Comparison of ENCODE assay signal across 22 cellular contexts in the genomic region with DNA sequence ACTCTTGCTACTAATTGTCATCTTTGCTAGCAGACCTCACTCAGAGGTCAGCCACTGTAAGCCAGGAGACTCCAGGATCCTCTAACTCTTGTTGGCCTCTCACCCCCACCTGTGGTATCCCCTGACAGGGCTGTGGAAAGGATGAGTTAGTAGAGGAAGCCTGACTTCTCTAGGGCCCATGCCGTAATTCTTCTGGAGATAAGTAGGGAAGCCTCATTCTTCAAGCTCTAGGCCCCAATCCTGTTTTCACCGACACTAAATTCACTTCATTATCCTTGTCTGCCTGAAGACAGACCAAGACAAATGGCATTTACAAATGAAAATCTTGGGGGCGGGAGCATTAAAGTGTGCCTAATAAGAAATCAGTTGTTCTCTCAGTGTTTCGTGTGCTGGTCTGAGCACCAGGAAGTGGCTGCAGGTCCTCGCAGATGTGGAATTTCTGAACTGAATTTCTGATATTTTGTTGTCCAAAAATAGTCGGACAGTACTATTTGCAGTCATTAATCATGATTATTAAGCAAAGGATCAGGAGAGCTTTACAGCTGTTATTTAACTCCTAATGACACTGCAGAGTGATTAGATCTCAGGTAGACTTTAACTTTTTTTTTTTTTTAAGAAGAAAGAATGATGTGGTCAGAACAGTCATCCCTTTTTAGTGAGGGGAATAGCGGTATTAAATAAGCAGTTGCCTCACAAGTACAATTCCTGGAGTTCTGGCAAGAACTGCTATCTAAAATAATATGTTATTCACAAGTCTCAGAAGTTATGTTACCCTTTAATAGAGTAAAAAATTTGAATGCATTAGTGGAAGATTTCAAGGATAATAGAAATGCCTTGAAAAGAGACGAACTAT. TPM values are rescaled to one million over a fixed set of nuclear protein-coding genes. Genes with fewer than 3 reads are reported as not detected.
A peak's percentile ranks its signal among the peaks of the same experiment; 100 is the strongest.
DNase-seq lines count a peak whose midpoint lies in the region; ATAC-seq, FAIRE-seq and TF ChIP-seq lines count a peak whose summit lies in the region.
"Had no signal": no experiment of that assay in that cellular context is flagged by ENCODE, and none has a peak within 500 bp of the region (broad histone marks: within the 10 kb centered on the region; RNA-seq: fewer than 3 reads in every experiment).

No MANE protein-coding gene starts in this region.

- H3K4me1 ChIP-seq in gastroesophageal sphincter, result peaks cover 0 to 62% (median 19%) of the 10 kb centered on the region in 3 donors
- H3K4me1 ChIP-seq: Peyer's patch had no signal

- no peak overlapping the region for H3K4me3 ChIP-seq in gastroesophageal sphincter
- H3K4me3 ChIP-seq in skeletal muscle cell (ENCODE audit: low read depth, low read length), result no peak overlapping the region
- H3K4me3 ChIP-seq in lower leg skin (ENCODE audit: low read depth, poor library complexity, severe bottlenecking), result no peak overlapping the region
- H3K4me3 ChIP-seq: gastrocnemius medialis, Peyer's patch, tibial nerve had no signal

- peak; percentile 6 for FAIRE-seq in H54 (lab: Jason Lieb, UNC)
- FAIRE-seq: D721Med had no signal

- DNase-seq in H54 (ENCODE audit: insufficient read length, low spot score) (no peak), SK-N-DZ (ENCODE audit: low spot score) (peak; percentile 65), skeletal muscle cell (ENCODE audit: low read depth) (peak; percentile 18), RKO (ENCODE audit: low spot score) (no peak), EL (no peak), lower leg skin (ENCODE audit: low spot score in 2 of 2) (no peak), C1 segment of cervical spinal cord (lab: John Stamatoyannopoulos, UW) (no peak)
- DNase-seq: activated CD4-positive, alpha-beta T cell treated with anti-CD3 and anti-CD28 coated beads for 36 hours; activated naive CD8-positive, alpha-beta T cell treated with anti-CD3 and anti-CD28 coated beads for 36 hours; BE2C; dermis blood vessel endothelial cell; gastrocnemius medialis; NCI-H146; NCI-H2171; nucleus accumbens; Peyer's patch; stimulated activated naive CD4-positive, alpha-beta T cell had no signal

- intact Hi-C loops in lower leg skin (cut with DNase I; ENCODE audit: low total_unique reads), result no loop called here

- no peak for ATAC-seq in gastroesophageal sphincter
- ATAC-seq: activated CD4-positive, alpha-beta T cell treated with anti-CD3 and anti-CD28 coated beads for 36 hours; activated T-helper 17 cell treated with anti-CD3 and anti-CD28 coated beads, Interleukin-2, amount 50 U/mL, for 72 hours; gastrocnemius medialis; left lobe of liver had no signal

- no peaks in the 10 kb centered on the region for H3K36me3 ChIP-seq in gastroesophageal sphincter
- H3K36me3 ChIP-seq: BE2C, gastrocnemius medialis, Peyer's patch, tibial nerve had no signal

- 32 to 54% methylated on average over 7 to 8 of the region's 8 CpGs for WGBS in gastroesophageal sphincter (ENCODE audit: low coverage in 1 of 2), 2 donors
- 73 to 74% methylated on average over 8 of the region's 8 CpGs for WGBS in lower leg skin, 2 donors

- H3K27ac ChIP-seq in gastroesophageal sphincter, result peak overlapping the region in 3 of 4 donors; percentile 33 to 61 (median 34)
- H3K27ac ChIP-seq: gastrocnemius medialis, Peyer's patch had no signal

- TF ChIP-seq CTCF in gastroesophageal sphincter (IDR thresholded peaks at IDR 0.05) (no peak), lower leg skin (IDR thresholded peaks at IDR 0.05) (no peak)

- no peaks in the 10 kb centered on the region for H3K27me3 ChIP-seq in gastroesophageal sphincter
- H3K27me3 ChIP-seq: BE2C, gastrocnemius medialis, Peyer's patch, tibial nerve had no signal

- H3K9me3 ChIP-seq in gastroesophageal sphincter, result no peaks in the 10 kb centered on the region
- H3K9me3 ChIP-seq: BE2C, gastrocnemius medialis, Peyer's patch, tibial nerve had no signal

- TF ChIP-seq EP300 in gastroesophageal sphincter (IDR thresholded peaks at IDR 0.05), result no peak

- no peak for TF ChIP-seq POLR2A in H54 (IDR thresholded peaks at IDR 0.05; ENCODE audit: low read depth, low read length)
- no peak for TF ChIP-seq POLR2A in gastroesophageal sphincter (IDR thresholded peaks at IDR 0.05)
- TF ChIP-seq POLR2A in lower leg skin (IDR thresholded peaks at IDR 0.05), result no peak

RNA-seq across cellular contexts. Expression of a gene that starts 58.3 kb away (rescaled TPM):
- 22.3 and 26.5 TPM in 2 replicates for polyA plus RNA-seq in SK-N-DZ (2014; cell fraction: cytosol; rRNA removed)
- polyA plus RNA-seq in SK-N-DZ (2014; cell fraction: nucleus; rRNA removed), result 16.4 and 27.2 TPM in 2 replicates
- 10 to 100 TPM; 51.5 to 76.0 (median 66.6) TPM for total RNA-seq in gastroesophageal sphincter
- total RNA-seq in lower leg skin, result 10 to 100 TPM in 3 of 4 donors, 1 to 10 TPM in 1; 7.3 to 21.8 (median 12.8) TPM

Comparison
In these comparisons a context has a peak if more than half of its experiments do, and no peak if none do; other contexts are left out.
1. DNase-seq: peak in SK-N-DZ (single experiment) and skeletal muscle cell (single experiment); none in H54 (single experiment), RKO (single experiment), EL (single experiment), lower leg skin (0 of 2) and C1 segment of cervical spinal cord (0 of 14).